ENCODE assay signal across 10 cellular contexts in the genomic region with DNA sequence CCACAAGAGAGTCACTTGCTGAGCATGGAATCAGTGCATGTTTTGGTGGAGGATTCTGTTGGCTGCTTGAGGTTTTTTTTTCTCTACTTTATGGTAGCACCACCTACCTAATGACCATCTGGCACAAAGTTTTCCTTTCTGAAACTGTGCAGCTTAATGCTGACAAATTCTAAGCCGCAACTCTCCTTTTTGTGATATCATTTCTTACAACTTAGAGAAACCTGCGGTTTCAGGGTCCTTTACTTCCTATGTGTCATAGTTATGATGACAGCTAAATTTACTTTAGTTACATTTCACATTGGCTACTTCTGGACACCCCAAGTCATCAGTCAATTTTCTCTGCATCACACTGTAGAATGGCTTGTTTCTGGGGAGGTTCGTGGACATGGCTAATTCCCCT.
A peak's percentile ranks its signal among the peaks of the same experiment; 100 is the strongest.
DNase-seq lines count a peak whose midpoint lies in the region; ATAC-seq and TF ChIP-seq lines count a peak whose summit lies in the region.
"Had no signal": no experiment of that assay in that cellular context is flagged by ENCODE, and none has a peak within 500 bp of the region (broad histone marks: within the 10 kb centered on the region; RNA-seq: fewer than 3 reads in every experiment).

No MANE protein-coding gene starts in this region.

- peak; percentile 95 for ATAC-seq in GM21367 (IDR thresholded peaks at IDR 0.05; ENCODE audit: unreplicated experiment)
- ATAC-seq in HG03175 (IDR thresholded peaks at IDR 0.05; ENCODE audit: unreplicated experiment) = peak; percentile 85

- no peaks in the 10 kb centered on the region for H3K9me3 ChIP-seq in prostate gland

- intact Hi-C loops in prostate gland (cut with DNase I) = no loop called here

- no peak for TF ChIP-seq POLR2A in prostate gland (IDR thresholded peaks at IDR 0.05)

- TF ChIP-seq CTCF in GM12864 (IDR thresholded peaks at IDR 0.05; ENCODE audit: low read depth, low read length, missing control alignments) (no peak), prostate gland (IDR thresholded peaks at IDR 0.05) (no peak)

- 76% methylated on average over 3 of the region's 3 CpGs for WGBS in prostate gland

- H3K4me3 ChIP-seq in GM12864 (ENCODE audit: low read depth, low read length) = no peak overlapping the region
- H3K4me3 ChIP-seq in prostate gland = no peak overlapping the region
- H3K4me3 ChIP-seq: left ventricle myocardium inferior had no signal

- DNase-seq in GM12864 (ENCODE audit: low read depth) = peak; percentile 24
- peak; percentile 6 for DNase-seq in cerebellar cortex (ENCODE audit: low spot score)
- no peak for DNase-seq in iPS-NIHi11 (ENCODE audit: low spot score)
- DNase-seq in stimulated activated CD4-positive, alpha-beta T cell treated with anti-CD3 and anti-CD28 coated beads, Interleukin-1b, Interleukin-23, amount 100 ng/mL, for 48 hours = no peak
- DNase-seq in epidermal melanocyte (ENCODE audit: insufficient read length, low spot score) = no peak
- DNase-seq in prostate gland (ENCODE audit: low spot score) = no peak
- DNase-seq: left ventricle myocardium inferior had no signal

- no peaks in the 10 kb centered on the region for H3K4me1 ChIP-seq in prostate gland (replicated peaks)
- H3K4me1 ChIP-seq: left ventricle myocardium inferior had no signal

- H3K36me3 ChIP-seq in prostate gland = no peaks in the 10 kb centered on the region
- H3K36me3 ChIP-seq: left ventricle myocardium inferior had no signal

- no peak overlapping the region for H3K27ac ChIP-seq in prostate gland
- H3K27ac ChIP-seq: HL-60, left ventricle myocardium inferior had no signal

- no peaks in the 10 kb centered on the region for H3K27me3 ChIP-seq in prostate gland (replicated peaks; ENCODE audit: insufficient read depth)

Comparison
In these comparisons a context has a peak if more than half of its experiments do, and no peak if none do; other contexts are left out.
1. DNase-seq: peak in GM12864 (single experiment) and cerebellar cortex (single experiment); none in iPS-NIHi11 (single experiment), stimulated activated CD4-positive, alpha-beta T cell treated with anti-CD3 and anti-CD28 coated beads, Interleukin-1b, Interleukin-23, amount 100 ng/mL, for 48 hours (single experiment), epidermal melanocyte (single experiment) and prostate gland (single experiment).